21 cellular contexts compared by ENCODE assay signal in genomic region chr5:72448368-72448767, GRCh38. TPM values are rescaled to one million over a fixed set of nuclear protein-coding genes. Genes with fewer than 3 reads are reported as not detected.
A peak's percentile ranks its signal among the peaks of the same experiment; 100 is the strongest.
DNase-seq lines count a peak whose midpoint lies in the region; ATAC-seq and TF ChIP-seq lines count a peak whose summit lies in the region.
"Had no signal": no experiment of that assay in that cellular context is flagged by ENCODE, and none has a peak within 500 bp of the region (broad histone marks: within the 10 kb centered on the region; RNA-seq: fewer than 3 reads in every experiment).

No MANE protein-coding gene starts in this region.

- no TSS peak for BruUV-seq in OCI-LY7 (replicated peaks; lab: Mats Ljungman, UMichigan)

- no peak overlapping the region for H3K27ac Mint-ChIP-seq in HFFc6
- H3K27ac Mint-ChIP-seq: CD4-positive, alpha-beta memory T cell had no signal

- H3K27me3 Mint-ChIP-seq in HFFc6 (ENCODE audit: insufficient read depth): peaks cover 2% of the 10 kb centered on the region

- H4K20me1 ChIP-seq in osteoblast (ENCODE audit: insufficient read depth, low read length) (no peaks in the 10 kb centered on the region), OCI-LY7 (ENCODE audit: insufficient read depth, low read length) (no peaks in the 10 kb centered on the region)
- H4K20me1 ChIP-seq: BLaER1 had no signal

- H3K4me2 ChIP-seq in osteoblast (ENCODE audit: insufficient read depth, low read length): no peak overlapping the region
- no peak overlapping the region for H3K4me2 ChIP-seq in OCI-LY7 (ENCODE audit: low read length)
- H3K4me2 ChIP-seq: BLaER1 had no signal

- no peaks in the 10 kb centered on the region for H3K36me3 Mint-ChIP-seq in HFFc6 (ENCODE audit: low read depth)
- H3K36me3 Mint-ChIP-seq: CD4-positive, alpha-beta memory T cell had no signal

- H3K4me1 ChIP-seq in osteoblast (ENCODE audit: insufficient read depth, low read length): peaks cover 27% of the 10 kb centered on the region
- H3K4me1 ChIP-seq in OCI-LY7 (ENCODE audit: insufficient read depth, low read length, poor library complexity, severe bottlenecking): peaks cover 9% of the 10 kb centered on the region
- H3K4me1 ChIP-seq in upper lobe of right lung: peaks cover 28% of the 10 kb centered on the region

- no peaks in the 10 kb centered on the region for H3K79me2 ChIP-seq in osteoblast (ENCODE audit: insufficient read depth, low read length)
- H3K79me2 ChIP-seq in OCI-LY7 (ENCODE audit: insufficient read depth, low read depth, low read length): no peaks in the 10 kb centered on the region

- intact Hi-C loops in OCI-LY7 (cut with micrococcal nuclease; ENCODE audit: unreplicated experiment): no loop called here
- intact Hi-C loops in upper lobe of right lung (cut with DNase I): no loop called here

- peak; percentile 7 for DNase-seq in HFFc6
- DNase-seq in foreskin melanocyte: peak; percentile 73
- DNase-seq in osteoblast (ENCODE audit: insufficient read length, low spot score, missing footprints): peak; percentile 31
- no peak for DNase-seq in OCI-LY7 (ENCODE audit: low spot score)
- no peak for DNase-seq in NCI-H446 treated with DMSO at 0.1 percent for 48 hours (lab: John Stamatoyannopoulos, UW)
- DNase-seq in upper lobe of right lung: no peak
- DNase-seq in mucosa of gallbladder (ENCODE audit: low spot score): no peak
- DNase-seq: ACHN; Calu3; CD4-positive, alpha-beta memory T cell; DMS79 treated with DMSO at 0.1 percent for 48 hours; EL; GM23248 had no signal

- H3K4me3 Mint-ChIP-seq in HFFc6: no peak overlapping the region
- H3K4me3 Mint-ChIP-seq: CD14-positive monocyte; CD4-positive, alpha-beta memory T cell had no signal

- CTCF ChIA-PET in OCI-LY7 (lab: Charles Lee; ENCODE audit: unreplicated experiment): interaction anchor here (0.6 kb wide), 1 partner anchor 91 kb away, joined by 3 read pairs; no protein-coding TSS in a partner anchor

- H2AFZ ChIP-seq in osteoblast (ENCODE audit: low read length): peak overlapping the region; percentile 7
- H2AFZ ChIP-seq in OCI-LY7 (ENCODE audit: low read length): no peak overlapping the region
- H2AFZ ChIP-seq: GM23248 had no signal

- peaks cover 54% of the 10 kb centered on the region for H3K4me1 Mint-ChIP-seq in HFFc6 (ENCODE audit: low read depth)
- H3K4me1 Mint-ChIP-seq: CD4-positive, alpha-beta memory T cell had no signal

- ATAC-seq in upper lobe of right lung: no peak
- ATAC-seq: K562 had no signal

- H3K9me2 ChIP-seq in OCI-LY7 (ENCODE audit: insufficient read depth, low read length): no peaks in the 10 kb centered on the region

- POLR2A ChIA-PET in OCI-LY7 (lab: Charles Lee): no interaction called here

- H3K9me3 Mint-ChIP-seq in HFFc6: no peaks in the 10 kb centered on the region
- H3K9me3 Mint-ChIP-seq: CD4-positive, alpha-beta memory T cell had no signal

- TF ChIP-seq CTCF in HFFc6 (IDR thresholded peaks at IDR 0.05) (no peak), osteoblast (IDR thresholded peaks at IDR 0.05; ENCODE audit: extremely low read depth, low read depth, low read length) (no peak), OCI-LY7 (conservative IDR thresholded peaks at IDR 0.05; ENCODE audit: low read length) (no peak), upper lobe of right lung (IDR thresholded peaks at IDR 0.05) (no peak)

- no peak overlapping the region for H3K27ac ChIP-seq in osteoblast (ENCODE audit: low read depth, low read length)
- H3K27ac ChIP-seq in OCI-LY7 (ENCODE audit: low read depth, low read length, poor library complexity, severe bottlenecking): no peak overlapping the region
- H3K27ac ChIP-seq in upper lobe of right lung: no peak overlapping the region
- H3K27ac ChIP-seq: BLaER1, GM23248, HL-60 had no signal

- H3K27me3 ChIP-seq in osteoblast (ENCODE audit: insufficient read depth, low read length) (no peaks in the 10 kb centered on the region), upper lobe of right lung (no peaks in the 10 kb centered on the region)
- H3K27me3 ChIP-seq: BLaER1 had no signal

- H3K36me3 ChIP-seq in osteoblast (ENCODE audit: insufficient read depth, low read length) (no peaks in the 10 kb centered on the region), OCI-LY7 (ENCODE audit: insufficient read depth, low read length) (no peaks in the 10 kb centered on the region), upper lobe of right lung (no peaks in the 10 kb centered on the region)
- H3K36me3 ChIP-seq: BLaER1, HAP-1 had no signal

- H3K9me3 ChIP-seq in osteoblast (ENCODE audit: low read depth, low read length) (no peaks in the 10 kb centered on the region), OCI-LY7 (ENCODE audit: low read length) (no peaks in the 10 kb centered on the region), upper lobe of right lung (no peaks in the 10 kb centered on the region)
- H3K9me3 ChIP-seq: BLaER1, HAP-1 had no signal

- H3K4me3 ChIP-seq in osteoblast (ENCODE audit: insufficient read depth, low read length) (no peak overlapping the region), OCI-LY7 (ENCODE audit: low read depth, low read length, poor library complexity, severe bottlenecking) (no peak overlapping the region), upper lobe of right lung (no peak overlapping the region)
- H3K4me3 ChIP-seq: BLaER1, GM23248, HAP-1, K562 had no signal

RNA-seq across cellular contexts. Expression of gene ZNF366, which starts 58.8 kb away (rescaled TPM):
- total RNA-seq in HFFc6 (2021; fragmentation: NEBNext Ultra II Directional; extraction: Animal tissue kit (Norgen Biotek cat#: 25700)): not detected
- not detected in 2 replicates for total RNA-seq in osteoblast
- total RNA-seq in OCI-LY7 (2014; rRNA removed; shearing (Covaris generic)): not detected in 2 replicates
- total RNA-seq in OCI-LY7 (2022): not detected in 2 replicates
- total RNA-seq in upper lobe of right lung: 12.2 TPM
- 3.1 TPM for total RNA-seq in mucosa of gallbladder
- total RNA-seq: Calu3, G401, GM23248, H4, HT1080, K562 had no signal

Comparison
In these comparisons a context has a peak if more than half of its experiments do, and no peak if none do; other contexts are left out.
1. DNase-seq: peak in HFFc6 (single experiment), foreskin melanocyte (single experiment) and osteoblast (single experiment); none in OCI-LY7 (single experiment), NCI-H446 treated with DMSO at 0.1 percent for 48 hours (single experiment), upper lobe of right lung (single experiment) and mucosa of gallbladder (single experiment).